In the genomic region with DNA sequence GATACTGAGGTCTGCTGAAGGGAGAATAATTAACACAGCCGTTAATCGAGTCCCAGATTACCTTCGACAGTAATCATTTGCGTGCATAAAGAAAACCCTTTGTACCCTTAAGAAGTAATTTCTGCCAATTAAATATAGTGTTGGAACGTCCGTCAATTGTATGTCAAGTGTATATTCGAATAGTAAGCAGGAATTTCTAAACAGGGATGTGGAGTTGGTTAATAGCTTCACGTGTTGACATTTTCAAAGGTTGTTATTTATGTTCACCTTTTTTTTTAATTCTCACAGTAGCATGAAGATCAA, we compare ENCODE assay signal across 16 cellular contexts. TPM values are rescaled to one million over a fixed set of nuclear protein-coding genes. Genes with fewer than 3 reads are reported as not detected.
A peak's percentile ranks its signal among the peaks of the same experiment; 100 is the strongest.
DNase-seq lines count a peak whose midpoint lies in the region; ATAC-seq and TF ChIP-seq lines count a peak whose summit lies in the region.
"Had no signal": no experiment of that assay in that cellular context is flagged by ENCODE, and none has a peak within 500 bp of the region (broad histone marks: within the 10 kb centered on the region; RNA-seq: fewer than 3 reads in every experiment).

No MANE protein-coding gene starts in this region.

- no peaks in the 10 kb centered on the region for H3K79me1 ChIP-seq in mesenchymal stem cell (replicated peaks; ENCODE audit: low read length, poor library complexity, severe bottlenecking)

- H3K9me3 Mint-ChIP-seq in brain, result peaks cover 12 to 19% (median 17%) of the 10 kb centered on the region in 5 experiments

- no peak overlapping the region for H2AK5ac ChIP-seq in mesenchymal stem cell (ENCODE audit: low read length, severe bottlenecking)

- ATAC-seq in HG03439 (IDR thresholded peaks at IDR 0.05; ENCODE audit: unreplicated experiment), result no peak

- peak overlapping the region; percentile 59 to 98 (median 95) for H3K27ac Mint-ChIP-seq in brain
- H3K27ac Mint-ChIP-seq: activated CD4-positive, alpha-beta T cell treated with anti-CD3 and anti-CD28 coated beads, Interleukin-2, amount 10 ng/mL, durations not matched to agents 7 days and 5 days had no signal

- H3K23ac ChIP-seq in mesenchymal stem cell (ENCODE audit: low read length in 2 of 2), result no peak overlapping the region

- H3K14ac ChIP-seq in mesenchymal stem cell (ENCODE audit: low read length in 2 of 2), result no peak overlapping the region

- no peak for TF ChIP-seq CTCF in brain (conservative IDR thresholded peaks at IDR 0.05)

- H3K4me1 ChIP-seq in mesenchymal stem cell (ENCODE audit: control insufficient read depth, insufficient read depth, low read depth, low read length), result peaks cover 16% of the 10 kb centered on the region

- no peak overlapping the region for H2BK5ac ChIP-seq in mesenchymal stem cell (ENCODE audit: low read depth, low read length, poor library complexity, severe bottlenecking)

- peaks cover 28 to 43% of the 10 kb centered on the region in 2 experiments for H3K27me3 ChIP-seq in mesenchymal stem cell (ENCODE audit: control insufficient read depth in 1 of 2, insufficient read depth in 1 of 2, low read length in 2 of 2)

- 76% methylated on average over 5 of the region's 8 CpGs for WGBS in mesenchymal stem cell

- H3K27ac ChIP-seq in mesenchymal stem cell (ENCODE audit: low read length, poor library complexity, severe bottlenecking) (no peak overlapping the region), temporal lobe (ENCODE audit: low read depth, low read length) (peak overlapping the region; percentile 64)
- H3K27ac ChIP-seq: right atrium auricular region, vagina had no signal

- peak overlapping the region; percentile 91 to 94 (median 92) for H3K4me3 Mint-ChIP-seq in brain

- H2BK12ac ChIP-seq in mesenchymal stem cell (ENCODE audit: low read length in 2 of 2), result no peak overlapping the region

- H4K8ac ChIP-seq in mesenchymal stem cell (ENCODE audit: low read length), result no peak overlapping the region

- no peak overlapping the region for H2BK15ac ChIP-seq in mesenchymal stem cell (ENCODE audit: low read depth, poor library complexity, severe bottlenecking)

- H3K36me3 Mint-ChIP-seq in brain, result peaks cover 9% of the 10 kb centered on the region

- peaks cover 28% of the 10 kb centered on the region for H3K4me1 Mint-ChIP-seq in brain

- H3K18ac ChIP-seq in mesenchymal stem cell (ENCODE audit: low read depth in 1 of 2, low read length in 2 of 2), result no peak overlapping the region

- peak overlapping the region; percentile 99 for H3K4me2 ChIP-seq in mesenchymal stem cell (ENCODE audit: low read length, poor library complexity, severe bottlenecking)

- H3K4me3 ChIP-seq in mesenchymal stem cell (ENCODE audit: insufficient read depth in 1 of 2, low read depth in 1 of 2, low read length in 2 of 2), result no peak overlapping the region

- no peak overlapping the region for H4K91ac ChIP-seq in mesenchymal stem cell (ENCODE audit: low read length)

- H3K36me3 ChIP-seq in mesenchymal stem cell (ENCODE audit: control insufficient read depth in 1 of 2, insufficient read depth in 2 of 2, low read depth in 1 of 2, low read length in 2 of 2), result peaks cover 0 to 3% of the 10 kb centered on the region in 2 experiments
- H3K36me3 ChIP-seq: right atrium auricular region, vagina had no signal

- peak; percentile 38 for DNase-seq in NCI-H2171 treated with DMSO at 0.1 percent for 48 hours (lab: John Stamatoyannopoulos, UW)
- DNase-seq in NCI-H2171 (lab: John Stamatoyannopoulos, UW), result no peak
- DNase-seq in mesenchymal stem cell, result no peak
- DNase-seq in NCI-H146 treated with DMSO at 0.1 percent for 48 hours (lab: John Stamatoyannopoulos, UW; ENCODE audit: unreplicated experiment), result no peak
- DNase-seq in NCI-H1092 (lab: John Stamatoyannopoulos, UW), result no peak
- DNase-seq: activated CD4-positive, alpha-beta T cell treated with anti-CD3 and anti-CD28 coated beads, Interleukin-2, amount 10 ng/mL, durations not matched to agents 7 days and 5 days; NCI-H1048; NK-92 treated with Interleukin-12 subunit alpha and Interleukin-12 subunit beta, amount 100 ng/mL, for 24 hours; SIG-M5; stimulated activated CD4-positive, alpha-beta T cell treated with anti-CD3 and anti-CD28 coated beads, Interleukin-2, amount 100 ng/mL, for 48 hours had no signal

- no peak overlapping the region for H3K9ac ChIP-seq in mesenchymal stem cell (ENCODE audit: low read length)

- H3K4ac ChIP-seq in mesenchymal stem cell (ENCODE audit: low read depth in 1 of 2, low read length in 2 of 2), result no peak overlapping the region

- H2BK120ac ChIP-seq in mesenchymal stem cell (ENCODE audit: low read depth, low read length), result no peak overlapping the region

- H2AFZ ChIP-seq in mesenchymal stem cell (ENCODE audit: low read depth, low read length), result no peak overlapping the region

- peaks cover 27% of the 10 kb centered on the region for H3K27me3 Mint-ChIP-seq in brain

- peaks cover 34% of the 10 kb centered on the region for H3K9me3 ChIP-seq in mesenchymal stem cell (ENCODE audit: control insufficient read depth, low read length)
- H3K9me3 ChIP-seq: vagina had no signal

RNA-seq across cellular contexts. Expression of a gene that starts 0.8 kb away (rescaled TPM):
- 70.0 TPM for polyA plus RNA-seq in brain (ENCODE audit: insufficient read depth, low read depth, low replicate concordance)
- polyA plus RNA-seq in mesenchymal stem cell (2013, experiment 1 of 2), result 0.06 TPM
- 0.03 TPM for polyA plus RNA-seq in mesenchymal stem cell (2013, experiment 2 of 2)
- total RNA-seq in temporal lobe, result 86.1 TPM
- total RNA-seq: activated CD4-positive, alpha-beta T cell treated with anti-CD3 and anti-CD28 coated beads, Interleukin-2, amount 10 ng/mL, durations not matched to agents 7 days and 5 days; mononuclear cell had no signal
